Comparison of ENCODE assay signal across 9 cellular contexts in genomic region chr17:2174471-2175293, GRCh38.
DNase-seq lines count a peak whose midpoint lies in the region; ATAC-seq, FAIRE-seq and TF ChIP-seq lines count a peak whose summit lies in the region.
"Had no signal": no experiment of that assay in that cellular context is flagged by ENCODE, and none has a peak within 500 bp of the region (broad histone marks: within the 10 kb centered on the region; RNA-seq: fewer than 3 reads in every experiment).

No MANE protein-coding gene starts in this region.

- no peak overlapping the region for H2AFZ ChIP-seq in HepG2 (ENCODE audit: low read length)

- TF ChIP-seq POLR2A in HepG2 (IDR thresholded peaks at IDR 0.05; ENCODE audit: insufficient read depth in 1 of 2, low read depth in 2 of 2, low read length in 2 of 2), result no peak

- CTCF ChIA-PET in HepG2 (lab: Yijun Ruan, JAX; ENCODE audit: low intra/inter-chr PET ratio, low total read pairs), result no interaction called here

- POLR2A ChIA-PET in HepG2 (lab: Yijun Ruan, JAX), result no interaction called here

- H3K4me2 ChIP-seq in HepG2 (ENCODE audit: low read depth, low read length), result peak overlapping the region; percentile 73

- H3K4me1 Mint-ChIP-seq in chondrocyte (ENCODE audit: low read depth), result peaks cover 76% of the 10 kb centered on the region

- no peaks in the 10 kb centered on the region for H3K27me3 ChIP-seq in HepG2 (ENCODE audit: control insufficient read depth in 1 of 2, insufficient read depth in 2 of 2, low read length in 2 of 2)
- H3K27me3 ChIP-seq in thymus (ENCODE audit: control insufficient read depth, insufficient read depth), result no peaks in the 10 kb centered on the region

- H3K27me3 Mint-ChIP-seq in chondrocyte (ENCODE audit: low read depth), result no peaks in the 10 kb centered on the region

- peaks cover 5% of the 10 kb centered on the region for H3K36me3 Mint-ChIP-seq in chondrocyte (ENCODE audit: low read depth)

- intact Hi-C loops in HepG2 (cut with micrococcal nuclease; ENCODE audit: unreplicated experiment), result loop anchor here (5.0 kb wide), 1 partner anchor 68 kb away; no protein-coding TSS in a partner anchor

- peak; percentile 11 for DNase-seq in NCI-H2029 treated with DMSO at 0.1 percent for 48 hours (lab: John Stamatoyannopoulos, UW)
- no peak for DNase-seq in chondrocyte (ENCODE audit: low spot score)
- peak; percentile 94 for DNase-seq in HepG2 (ENCODE audit: low spot score)
- DNase-seq in DMS53 treated with DMSO at 0.1 percent for 48 hours (lab: John Stamatoyannopoulos, UW; ENCODE audit: unreplicated experiment), result no peak

- no peak for TF ChIP-seq CTCF in chondrocyte (IDR thresholded peaks at IDR 0.05)
- TF ChIP-seq CTCF in HepG2 (CRISPR knock-in tag; IDR thresholded peaks at IDR 0.05), result peak; percentile 16; the same call in 1 of the 2 replicates

- no TSS peak for BruUV-seq in HepG2 (replicated peaks; lab: Mats Ljungman, UMichigan)

- peak overlapping the region; percentile 80 for H3K27ac Mint-ChIP-seq in chondrocyte (ENCODE audit: unreplicated experiment)

- TF ChIP-seq RAD21 in HepG2 (CRISPR knock-in tag; IDR thresholded peaks at IDR 0.05), result peak; percentile 35; the same call in 1 of the 2 replicates

- 9% methylated on average over 24 of the region's 24 CpGs for WGBS in HepG2 (ENCODE audit: low lambda C conversion rate)
- WGBS in thymus, result 82% methylated on average over 24 of the region's 24 CpGs

- peak overlapping the region; percentile 34 for H3K4me3 Mint-ChIP-seq in chondrocyte (ENCODE audit: unreplicated experiment)

- H3K9me3 ChIP-seq in HepG2 (ENCODE audit: low read length) (no peaks in the 10 kb centered on the region), thymus (ENCODE audit: control insufficient read depth) (no peaks in the 10 kb centered on the region)
- H3K9me3 ChIP-seq: HAP-1 had no signal

- H3K79me2 ChIP-seq in HepG2 (ENCODE audit: insufficient read depth, low read length), result no peaks in the 10 kb centered on the region

- H3K9ac ChIP-seq in HepG2 (ENCODE audit: insufficient read depth, low read depth, low read length), result peak overlapping the region; percentile 31; the same call in 1 of the 2 replicates

- TF ChIP-seq EP300 in HepG2 (IDR thresholded peaks at IDR 0.05; ENCODE audit: low read depth in 2 of 2, low read length in 2 of 2), result peak in 1 of 2 experiments; percentile 68; a peak in 2 of 4 replicates
- TF ChIP-seq EP300 in HepG2 (CRISPR knock-in tag; IDR thresholded peaks at IDR 0.05; ENCODE audit: borderline replicate concordance), result peak; percentile 46; the same call in 1 of the 2 replicates

- ATAC-seq in HepG2 (peak; percentile 87), GM21529 (IDR thresholded peaks at IDR 0.05; ENCODE audit: unreplicated experiment) (no peak), GM19455 (IDR thresholded peaks at IDR 0.05; ENCODE audit: unreplicated experiment) (no peak), GM19467 (IDR thresholded peaks at IDR 0.05; ENCODE audit: unreplicated experiment) (no peak)

- in situ Hi-C loops in HepG2 (cut with HindIII; ENCODE audit: extremely low pct_ligation_motif_present, low pct_unique_long_range_greater_than_20kb), result no loop called here

- H3K9me3 Mint-ChIP-seq in chondrocyte (ENCODE audit: low read depth), result no peaks in the 10 kb centered on the region

- H3K4me1 ChIP-seq in HepG2 (ENCODE audit: insufficient read depth, low read length), result peaks cover 75% of the 10 kb centered on the region
- no peaks in the 10 kb centered on the region for H3K4me1 ChIP-seq in thymus (ENCODE audit: control insufficient read depth, insufficient read depth, low read length)
- H3K4me1 ChIP-seq: HAP-1 had no signal

- H3K4me3 ChIP-seq in HepG2 (replicated peaks in 1 of 3; ENCODE audit: insufficient read depth in 1 of 3, low read depth in 2 of 3, low read length in 3 of 3) (peak overlapping the region in 2 of 3 experiments; percentile 38 to 46; a peak in 3 of 6 replicates), thymus (ENCODE audit: low read length) (no peak overlapping the region)
- H3K4me3 ChIP-seq: HAP-1 had no signal

- peak overlapping the region; percentile 62 for H3K27ac ChIP-seq in HepG2 (ENCODE audit: extremely low read length, insufficient read depth, low read length)
- H3K27ac ChIP-seq in thymus (ENCODE audit: low read depth), result peak overlapping the region; percentile 72

- H3K36me3 ChIP-seq in HepG2 (replicated peaks in 1 of 2; ENCODE audit: control insufficient read depth in 1 of 2, insufficient read depth in 2 of 2, low read length in 2 of 2) (peaks cover 4 to 18% of the 10 kb centered on the region in 2 experiments), thymus (ENCODE audit: control insufficient read depth, insufficient read depth) (peaks cover 51% of the 10 kb centered on the region)
- H3K36me3 ChIP-seq: HAP-1 had no signal

- H4K20me1 ChIP-seq in HepG2 (ENCODE audit: insufficient read depth, low read length), result no peaks in the 10 kb centered on the region

- FAIRE-seq in HepG2 (lab: Jason Lieb, UNC), result peak; percentile 92

TF ChIP-seq in HepG2, 621 proteins besides CTCF, POLR2A, EP300 and RAD21 (continues in another document):
- TF ChIP-seq RBAK (CRISPR knock-in tag; IDR thresholded peaks at IDR 0.05), result no peak
- TF ChIP-seq NFIC (IDR thresholded peaks at IDR 0.05; ENCODE audit: low read length), result peak; percentile 60; the same call in 1 of the 2 replicates
- TF ChIP-seq SP2 (CRISPR knock-in tag; IDR thresholded peaks at IDR 0.05), result no peak
- no peak for TF ChIP-seq SAFB2 (CRISPR knock-in tag; IDR thresholded peaks at IDR 0.05; ENCODE audit: borderline replicate concordance, low read depth)
- TF ChIP-seq PAX8 (CRISPR knock-in tag; IDR thresholded peaks at IDR 0.05; ENCODE audit: borderline replicate concordance), result no peak
- TF ChIP-seq TBL1XR1 (IDR thresholded peaks at IDR 0.05; ENCODE audit: borderline replicate concordance, low read length, partially characterized antibody), result peak; percentile 96
- TF ChIP-seq ZNF616 (CRISPR knock-in tag; IDR thresholded peaks at IDR 0.05; ENCODE audit: low read depth), result no peak
- no peak for TF ChIP-seq ZNF546 (CRISPR knock-in tag; conservative IDR thresholded peaks at IDR 0.05)
- no peak for TF ChIP-seq ZNF451 (CRISPR knock-in tag; IDR thresholded peaks at IDR 0.05)
- no peak for TF ChIP-seq BCLAF1 (IDR thresholded peaks at IDR 0.05)
- TF ChIP-seq ZKSCAN8 (CRISPR knock-in tag; IDR thresholded peaks at IDR 0.05; ENCODE audit: borderline replicate concordance), result no peak
- TF ChIP-seq ZNF619 (CRISPR knock-in tag; IDR thresholded peaks at IDR 0.05), result no peak
- TF ChIP-seq ZBTB33 (CRISPR knock-in tag; IDR thresholded peaks at IDR 0.05), result peak; percentile 25; the same call in 1 of the 2 replicates
- TF ChIP-seq MXI1 (IDR thresholded peaks at IDR 0.05; ENCODE audit: borderline replicate concordance, low read depth, low read length), result peak; percentile 46; the same call in 1 of the 3 replicates
- TF ChIP-seq CCAR2 (optimal IDR thresholded peaks at IDR 0.05; ENCODE audit: low read depth, low read length), result no peak
- TF ChIP-seq ZNF558 (CRISPR knock-in tag; IDR thresholded peaks at IDR 0.05; ENCODE audit: borderline replicate concordance), result no peak
- TF ChIP-seq AHR (CRISPR knock-in tag; IDR thresholded peaks at IDR 0.05), result no peak
- no peak for TF ChIP-seq ZNF740 (CRISPR knock-in tag; IDR thresholded peaks at IDR 0.05)
- TF ChIP-seq RCOR2 (CRISPR knock-in tag; IDR thresholded peaks at IDR 0.05), result peak; percentile 77
- peak; percentile 54; the same call in 1 of the 2 replicates for TF ChIP-seq NR2C2 (CRISPR knock-in tag; IDR thresholded peaks at IDR 0.05; ENCODE audit: borderline replicate concordance)

Comparison
In these comparisons a context has a peak if more than half of its experiments do, and no peak if none do; other contexts are left out.
1. DNase-seq: peak in NCI-H2029 treated with DMSO at 0.1 percent for 48 hours (single experiment) and HepG2 (single experiment); none in chondrocyte (single experiment) and DMS53 treated with DMSO at 0.1 percent for 48 hours (single experiment).